In genomic region chr7:135726389-135726788, GRCh38 we compare ENCODE assay signal across 1 cellular context.
TF ChIP-seq lines count a peak whose summit lies in the region.

No MANE protein-coding gene starts in this region.

TF ChIP-seq in H1, 55 proteins besides CTCF, POLR2A, EP300 and RAD21:
- no peak for TF ChIP-seq POLR2AphosphoS5 (IDR thresholded peaks at IDR 0.05; ENCODE audit: low read depth, low read length)
- no peak for TF ChIP-seq ZNF274 (IDR thresholded peaks at IDR 0.05; ENCODE audit: borderline replicate concordance, extremely low read depth, low read length)
- no peak for TF ChIP-seq TAF7 (optimal IDR thresholded peaks at IDR 0.05; ENCODE audit: borderline replicate concordance, low read depth, low read length)
- TF ChIP-seq TBP (IDR thresholded peaks at IDR 0.05; ENCODE audit: low read depth, low read length): no peak
- no peak for TF ChIP-seq RFX5 (IDR thresholded peaks at IDR 0.05; ENCODE audit: borderline replicate concordance, low read depth, low read length)
- no peak for TF ChIP-seq SP4 (IDR thresholded peaks at IDR 0.05; ENCODE audit: low read length)
- TF ChIP-seq SUZ12 (IDR thresholded peaks at IDR 0.05; ENCODE audit: low read length): no peak
- TF ChIP-seq EGR1 (IDR thresholded peaks at IDR 0.05; ENCODE audit: borderline replicate concordance, low read depth, low read length): no peak
- no peak for TF ChIP-seq CBX8 (IDR thresholded peaks at IDR 0.05; ENCODE audit: borderline replicate concordance, low read depth, low read length)
- TF ChIP-seq E2F6 (IDR thresholded peaks at IDR 0.05): no peak
- no peak for TF ChIP-seq EZH2 (IDR thresholded peaks at IDR 0.05; ENCODE audit: low read depth, low read length, severe bottlenecking)
- TF ChIP-seq JUN (IDR thresholded peaks at IDR 0.05; ENCODE audit: low read depth, low read length): no peak
